In the genomic region with DNA sequence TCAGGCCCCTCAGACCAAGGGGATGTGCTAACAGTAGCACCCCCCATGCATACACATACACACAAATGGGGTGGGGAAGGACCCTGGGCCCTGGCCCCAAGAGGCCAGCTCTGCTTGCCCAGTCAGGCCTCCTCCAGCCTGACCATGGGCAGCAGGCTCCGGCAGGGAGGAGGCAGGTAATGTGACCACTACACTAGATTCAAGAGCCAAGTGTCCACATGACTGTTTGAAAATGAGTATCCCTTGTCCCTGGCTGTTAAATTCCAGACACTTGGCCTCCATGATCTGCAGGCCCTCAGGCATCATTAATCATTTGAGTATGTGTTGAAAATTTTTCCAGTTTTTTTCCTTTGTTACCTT, we compare ENCODE assay signal across 1 cellular context.
TF ChIP-seq lines count a peak whose summit lies in the region.

No MANE protein-coding gene starts in this region.

TF ChIP-seq in HepG2, 621 proteins besides CTCF, POLR2A, EP300 and RAD21 (continued from another document):
- TF ChIP-seq CEBPB (IDR thresholded peaks at IDR 0.05; ENCODE audit: borderline replicate concordance, low read depth, low read length) (no peak), ZNF562 (CRISPR knock-in tag; IDR thresholded peaks at IDR 0.05; ENCODE audit: borderline replicate concordance) (no peak), NR1H2 (CRISPR knock-in tag; IDR thresholded peaks at IDR 0.05; ENCODE audit: borderline replicate concordance, low read depth) (0 out of 2 replicates have a peak, but pooled peaks have one; percentile 6), ZBTB8A (CRISPR knock-in tag; IDR thresholded peaks at IDR 0.05; ENCODE audit: borderline replicate concordance, low read depth) (0 out of 2 replicates have a peak, but pooled peaks have one; percentile 9), TCF7 (IDR thresholded peaks at IDR 0.05; ENCODE audit: low read depth) (no peak), NONO (IDR thresholded peaks at IDR 0.05) (no peak), NONO (CRISPR knock-in tag; conservative IDR thresholded peaks at IDR 0.05) (0 out of 2 replicates have a peak, but pooled peaks have one; percentile 40), ZMYM3 (CRISPR knock-in tag; IDR thresholded peaks at IDR 0.05) (0 out of 2 replicates have a peak, but pooled peaks have one; percentile 3), NCOA5 (CRISPR knock-in tag; IDR thresholded peaks at IDR 0.05) (no peak), AHR (CRISPR knock-in tag; IDR thresholded peaks at IDR 0.05) (no peak), ZNF782 (CRISPR knock-in tag; IDR thresholded peaks at IDR 0.05; ENCODE audit: borderline replicate concordance) (peak; percentile 8; the same call in 1 of the 2 replicates), FOXM1 (CRISPR knock-in tag; IDR thresholded peaks at IDR 0.05) (no peak), NFIC (IDR thresholded peaks at IDR 0.05; ENCODE audit: low read length) (no peak), FOXK1 (CRISPR knock-in tag; IDR thresholded peaks at IDR 0.05; ENCODE audit: borderline replicate concordance, low read depth) (no peak)
- TF ChIP-seq, protein P1, sequence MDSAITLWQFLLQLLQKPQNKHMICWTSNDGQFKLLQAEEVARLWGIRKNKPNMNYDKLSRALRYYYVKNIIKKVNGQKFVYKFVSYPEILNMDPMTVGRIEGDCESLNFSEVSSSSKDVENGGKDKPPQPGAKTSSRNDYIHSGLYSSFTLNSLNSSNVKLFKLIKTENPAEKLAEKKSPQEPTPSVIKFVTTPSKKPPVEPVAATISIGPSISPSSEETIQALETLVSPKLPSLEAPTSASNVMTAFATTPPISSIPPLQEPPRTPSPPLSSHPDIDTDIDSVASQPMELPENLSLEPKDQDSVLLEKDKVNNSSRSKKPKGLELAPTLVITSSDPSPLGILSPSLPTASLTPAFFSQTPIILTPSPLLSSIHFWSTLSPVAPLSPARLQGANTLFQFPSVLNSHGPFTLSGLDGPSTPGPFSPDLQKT (CRISPR knock-in tag; IDR thresholded peaks at IDR 0.05; ENCODE audit: borderline replicate concordance), result no peak
- TF ChIP-seq, protein P2, sequence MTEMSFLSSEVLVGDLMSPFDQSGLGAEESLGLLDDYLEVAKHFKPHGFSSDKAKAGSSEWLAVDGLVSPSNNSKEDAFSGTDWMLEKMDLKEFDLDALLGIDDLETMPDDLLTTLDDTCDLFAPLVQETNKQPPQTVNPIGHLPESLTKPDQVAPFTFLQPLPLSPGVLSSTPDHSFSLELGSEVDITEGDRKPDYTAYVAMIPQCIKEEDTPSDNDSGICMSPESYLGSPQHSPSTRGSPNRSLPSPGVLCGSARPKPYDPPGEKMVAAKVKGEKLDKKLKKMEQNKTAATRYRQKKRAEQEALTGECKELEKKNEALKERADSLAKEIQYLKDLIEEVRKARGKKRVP (CRISPR knock-in tag; IDR thresholded peaks at IDR 0.05), result no peak
- TF ChIP-seq, protein P3, sequence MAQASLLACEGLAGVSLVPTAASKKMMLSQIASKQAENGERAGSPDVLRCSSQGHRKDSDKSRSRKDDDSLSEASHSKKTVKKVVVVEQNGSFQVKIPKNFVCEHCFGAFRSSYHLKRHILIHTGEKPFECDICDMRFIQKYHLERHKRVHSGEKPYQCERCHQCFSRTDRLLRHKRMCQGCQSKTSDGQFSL (CRISPR knock-in tag; IDR thresholded peaks at IDR 0.05), result peak; percentile 12; the same call in 1 of the 2 replicates
- TF ChIP-seq, protein P4, sequence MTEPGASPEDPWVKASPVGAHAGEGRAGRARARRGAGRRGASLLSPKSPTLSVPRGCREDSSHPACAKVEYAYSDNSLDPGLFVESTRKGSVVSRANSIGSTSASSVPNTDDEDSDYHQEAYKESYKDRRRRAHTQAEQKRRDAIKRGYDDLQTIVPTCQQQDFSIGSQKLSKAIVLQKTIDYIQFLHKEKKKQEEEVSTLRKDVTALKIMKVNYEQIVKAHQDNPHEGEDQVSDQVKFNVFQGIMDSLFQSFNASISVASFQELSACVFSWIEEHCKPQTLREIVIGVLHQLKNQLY (CRISPR knock-in tag; IDR thresholded peaks at IDR 0.05), result no peak
- TF ChIP-seq, protein P5, sequence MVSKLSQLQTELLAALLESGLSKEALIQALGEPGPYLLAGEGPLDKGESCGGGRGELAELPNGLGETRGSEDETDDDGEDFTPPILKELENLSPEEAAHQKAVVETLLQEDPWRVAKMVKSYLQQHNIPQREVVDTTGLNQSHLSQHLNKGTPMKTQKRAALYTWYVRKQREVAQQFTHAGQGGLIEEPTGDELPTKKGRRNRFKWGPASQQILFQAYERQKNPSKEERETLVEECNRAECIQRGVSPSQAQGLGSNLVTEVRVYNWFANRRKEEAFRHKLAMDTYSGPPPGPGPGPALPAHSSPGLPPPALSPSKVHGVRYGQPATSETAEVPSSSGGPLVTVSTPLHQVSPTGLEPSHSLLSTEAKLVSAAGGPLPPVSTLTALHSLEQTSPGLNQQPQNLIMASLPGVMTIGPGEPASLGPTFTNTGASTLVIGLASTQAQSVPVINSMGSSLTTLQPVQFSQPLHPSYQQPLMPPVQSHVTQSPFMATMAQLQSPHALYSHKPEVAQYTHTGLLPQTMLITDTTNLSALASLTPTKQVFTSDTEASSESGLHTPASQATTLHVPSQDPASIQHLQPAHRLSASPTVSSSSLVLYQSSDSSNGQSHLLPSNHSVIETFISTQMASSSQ (IDR thresholded peaks at IDR 0.05; ENCODE audit: low read depth), result no peak
- TF ChIP-seq, protein P5 (CRISPR knock-in tag; IDR thresholded peaks at IDR 0.05; ENCODE audit: borderline replicate concordance), result 0 out of 2 replicates have a peak, but pooled peaks have one; percentile 1
- TF ChIP-seq, protein P6, sequence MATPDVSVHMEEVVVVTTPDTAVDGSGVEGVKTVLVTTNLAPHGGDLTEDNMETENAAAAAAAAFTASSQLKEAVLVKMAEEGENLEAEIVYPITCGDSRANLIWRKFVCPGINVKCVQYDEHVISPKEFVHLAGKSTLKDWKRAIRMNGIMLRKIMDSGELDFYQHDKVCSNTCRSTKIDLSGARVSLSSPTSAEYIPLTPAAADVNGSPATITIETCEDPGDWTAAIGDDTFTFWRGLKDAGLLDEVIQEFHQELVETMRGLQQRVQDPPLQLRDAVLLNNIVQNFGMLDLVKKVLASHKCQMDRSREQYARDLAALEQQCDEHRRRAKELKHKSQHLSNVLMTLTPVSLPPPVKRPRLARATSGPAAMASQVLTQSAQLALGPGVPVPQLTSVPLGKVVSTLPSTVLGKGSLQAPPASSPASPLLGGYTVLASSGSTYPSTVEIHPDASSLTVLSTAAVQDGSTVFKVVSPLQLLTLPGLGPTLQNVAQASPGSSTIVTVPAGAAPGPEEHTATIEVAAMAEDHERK (CRISPR knock-in tag; IDR thresholded peaks at IDR 0.05; ENCODE audit: low read depth), result no peak
